In genomic region chr9:70470050-70471015, GRCh38 we compare ENCODE assay signal across 12 cellular contexts. TPM values are rescaled to one million over a fixed set of nuclear protein-coding genes. Genes with fewer than 3 reads are reported as not detected.
A peak's percentile ranks its signal among the peaks of the same experiment; 100 is the strongest.
DNase-seq lines count a peak whose midpoint lies in the region; ATAC-seq and TF ChIP-seq lines count a peak whose summit lies in the region.
"Had no signal": no experiment of that assay in that cellular context is flagged by ENCODE, and none has a peak within 500 bp of the region (broad histone marks: within the 10 kb centered on the region; RNA-seq: fewer than 3 reads in every experiment).

No MANE protein-coding gene starts in this region.

- H3K36me3 ChIP-seq in naive thymus-derived CD4-positive, alpha-beta T cell (ENCODE audit: control insufficient read depth in 2 of 3, insufficient read depth in 3 of 3, low read length in 3 of 3), result no peaks in the 10 kb centered on the region
- no peaks in the 10 kb centered on the region for H3K36me3 ChIP-seq in aorta (ENCODE audit: control insufficient read depth in 1 of 2, insufficient read depth in 2 of 2, low read length in 1 of 2)

- H3K27ac ChIP-seq in naive thymus-derived CD4-positive, alpha-beta T cell (ENCODE audit: low read depth, low read length), result no peak overlapping the region
- H3K27ac ChIP-seq in aorta (ENCODE audit: low read depth in 1 of 2, low read length in 2 of 2), result peak overlapping the region in 1 of 2 donors; percentile 6

- WGBS in aorta, 2 donors, result 49 to 51% methylated on average over 9 of the region's 9 CpGs

- no peaks in the 10 kb centered on the region for H3K27me3 ChIP-seq in naive thymus-derived CD4-positive, alpha-beta T cell (ENCODE audit: control insufficient read depth in 2 of 2, insufficient read depth in 2 of 2, low read length in 2 of 2)
- no peaks in the 10 kb centered on the region for H3K27me3 ChIP-seq in aorta (ENCODE audit: control insufficient read depth in 1 of 2, insufficient read depth in 2 of 2, low read length in 1 of 2)

- H3K4me1 Mint-ChIP-seq in activated naive CD4-positive, alpha-beta T cell treated with anti-CD3 and anti-CD28 coated beads, Interleukin-2, amount 50 U/mL, for 24 hours, result peaks cover 63% of the 10 kb centered on the region
- peaks cover 12 to 56% (median 49%) of the 10 kb centered on the region in 7 donors for H3K4me1 Mint-ChIP-seq in naive thymus-derived CD4-positive, alpha-beta T cell

- no peaks in the 10 kb centered on the region for H3K9me3 ChIP-seq in naive thymus-derived CD4-positive, alpha-beta T cell (ENCODE audit: control insufficient read depth in 2 of 3, low read length in 3 of 3)
- H3K9me3 ChIP-seq in aorta (ENCODE audit: control insufficient read depth, low read length), result no peaks in the 10 kb centered on the region

- H3K27me3 Mint-ChIP-seq in activated naive CD4-positive, alpha-beta T cell treated with anti-CD3 and anti-CD28 coated beads, Interleukin-2, amount 50 U/mL, for 24 hours, result no peaks in the 10 kb centered on the region
- no peaks in the 10 kb centered on the region for H3K27me3 Mint-ChIP-seq in naive thymus-derived CD4-positive, alpha-beta T cell

- intact Hi-C loops in naive thymus-derived CD4-positive, alpha-beta T cell (cut with micrococcal nuclease), result no loop called here
- intact Hi-C loops in aorta (cut with DNase I), result no loop called here

- peak overlapping the region; percentile 60 for H3K27ac Mint-ChIP-seq in activated naive CD4-positive, alpha-beta T cell treated with anti-CD3 and anti-CD28 coated beads, Interleukin-2, amount 50 U/mL, for 24 hours
- peak overlapping the region in 1 of 2 donors; percentile 39 for H3K27ac Mint-ChIP-seq in activated naive CD4-positive, alpha-beta T cell treated with anti-CD3 and anti-CD28 coated beads, Interleukin-2, amount 50 U/mL, for 72 hours
- H3K27ac Mint-ChIP-seq in naive thymus-derived CD4-positive, alpha-beta T cell, result peak overlapping the region in 8 of 9 donors; percentile 18 to 70 (median 54)

- no peak for DNase-seq in activated naive CD4-positive, alpha-beta T cell treated with anti-CD3 and anti-CD28 coated beads, Interleukin-2, amount 50 U/mL, for 72 hours (ENCODE audit: low spot score in 2 of 2)
- DNase-seq in fibroblast of villous mesenchyme (ENCODE audit: low read depth), result peak; percentile 84
- DNase-seq in naive thymus-derived CD4-positive, alpha-beta T cell, result no peak
- no peak for DNase-seq in aorta
- no peak for DNase-seq in NCI-H2107 treated with DMSO at 0.1 percent for 48 hours (lab: John Stamatoyannopoulos, UW; ENCODE audit: unreplicated experiment)
- no peak for DNase-seq in stimulated activated CD4-positive, alpha-beta T cell treated with anti-CD3 and anti-CD28 coated beads, Interleukin-2, amount 100 ng/mL, for 24 hours
- DNase-seq: activated effector memory CD4-positive, alpha-beta T cell treated with Interleukin-2 at 50 U/mL for 16 hours; Kasumi-1; kidney glomerular epithelial cell; stimulated activated CD4-positive, alpha-beta T cell treated with anti-CD3 and anti-CD28 coated beads, Interleukin-2, amount 100 ng/mL, for 48 hours had no signal

- peaks cover 0 to 15% of the 10 kb centered on the region in 2 donors for H3K4me1 ChIP-seq in naive thymus-derived CD4-positive, alpha-beta T cell (ENCODE audit: control insufficient read depth in 2 of 2, insufficient read depth in 2 of 2, low read length in 2 of 2)
- H3K4me1 ChIP-seq in aorta (ENCODE audit: control insufficient read depth in 1 of 2, insufficient read depth in 2 of 2, low read length in 2 of 2), result no peaks in the 10 kb centered on the region

- no peak for ATAC-seq in activated naive CD4-positive, alpha-beta T cell treated with anti-CD3 and anti-CD28 coated beads, Interleukin-2, amount 50 U/mL, for 72 hours
- ATAC-seq in naive thymus-derived CD4-positive, alpha-beta T cell, result no peak
- ATAC-seq in aorta (ENCODE audit: low FRiP score) (peak; percentile 41), GM21529 (IDR thresholded peaks at IDR 0.05; ENCODE audit: unreplicated experiment) (no peak)

- H3K9me3 Mint-ChIP-seq in activated naive CD4-positive, alpha-beta T cell treated with anti-CD3 and anti-CD28 coated beads, Interleukin-2, amount 50 U/mL, for 24 hours, result no peaks in the 10 kb centered on the region
- H3K9me3 Mint-ChIP-seq in activated naive CD4-positive, alpha-beta T cell treated with anti-CD3 and anti-CD28 coated beads, Interleukin-2, amount 50 U/mL, for 72 hours, result no peaks in the 10 kb centered on the region
- peaks cover 0 to 3% (median 0%) of the 10 kb centered on the region in 11 donors for H3K9me3 Mint-ChIP-seq in naive thymus-derived CD4-positive, alpha-beta T cell

- TF ChIP-seq CTCF in fibroblast of villous mesenchyme (IDR thresholded peaks at IDR 0.05; ENCODE audit: insufficient read depth, low read depth, low read length), result no peak

- no peak overlapping the region for H3K4me3 Mint-ChIP-seq in activated naive CD4-positive, alpha-beta T cell treated with anti-CD3 and anti-CD28 coated beads, Interleukin-2, amount 50 U/mL, for 24 hours
- peak overlapping the region; percentile 15 to 67 (median 44) for H3K4me3 Mint-ChIP-seq in naive thymus-derived CD4-positive, alpha-beta T cell

- POLR2A ChIA-PET in naive thymus-derived CD4-positive, alpha-beta T cell (lab: Charles Lee), result interaction anchor here (1.7 to 2.1 kb wide), 4 partner anchors 50 to 58 kb away, joined by 5 to 11 read pairs (median 8); partner anchors contain the start of gene KLF9

- no peak overlapping the region for H3K4me3 ChIP-seq in fibroblast of villous mesenchyme (ENCODE audit: low read depth, low read length)
- H3K4me3 ChIP-seq in naive thymus-derived CD4-positive, alpha-beta T cell (ENCODE audit: low read length), result no peak overlapping the region
- no peak overlapping the region for H3K4me3 ChIP-seq in aorta (ENCODE audit: low read length in 2 of 2)

- H3K36me3 Mint-ChIP-seq in activated naive CD4-positive, alpha-beta T cell treated with anti-CD3 and anti-CD28 coated beads, Interleukin-2, amount 50 U/mL, for 24 hours, result no peaks in the 10 kb centered on the region
- H3K36me3 Mint-ChIP-seq in activated naive CD4-positive, alpha-beta T cell treated with anti-CD3 and anti-CD28 coated beads, Interleukin-2, amount 50 U/mL, for 72 hours, result no peaks in the 10 kb centered on the region
- peaks cover 0 to 2% (median 0%) of the 10 kb centered on the region in 5 donors for H3K36me3 Mint-ChIP-seq in naive thymus-derived CD4-positive, alpha-beta T cell

- CTCF ChIA-PET in naive thymus-derived CD4-positive, alpha-beta T cell (lab: Charles Lee), result interaction anchor here (1.3 to 1.5 kb wide), 2 partner anchors 16 to 132 kb away, joined by 4 read pairs; no protein-coding TSS in a partner anchor

RNA-seq across cellular contexts. Expression of gene KLF9, which starts 55.9 kb away (rescaled TPM):
- total RNA-seq in activated naive CD4-positive, alpha-beta T cell treated with anti-CD3 and anti-CD28 coated beads, Interleukin-2, amount 50 U/mL, for 72 hours, result 10 to 100 TPM; 22.6 to 25.1 TPM
- total RNA-seq in fibroblast of villous mesenchyme, result 34.5 and 37.1 TPM in 2 replicates
- 10 to 100 TPM; 12.6 to 96.7 (median 23.3) TPM for total RNA-seq in naive thymus-derived CD4-positive, alpha-beta T cell
- 1 to 10 TPM; 2.3 to 3.5 TPM for polyA plus RNA-seq in naive thymus-derived CD4-positive, alpha-beta T cell
- 100 to 1,000 TPM in 1 of 2 donors, 10 to 100 TPM in 1; 38.4 to 122 TPM for total RNA-seq in aorta
- polyA plus RNA-seq in aorta, result 10 to 100 TPM; 31.4 to 53.3 TPM
